8 cellular contexts compared by ENCODE assay signal in the genomic region with DNA sequence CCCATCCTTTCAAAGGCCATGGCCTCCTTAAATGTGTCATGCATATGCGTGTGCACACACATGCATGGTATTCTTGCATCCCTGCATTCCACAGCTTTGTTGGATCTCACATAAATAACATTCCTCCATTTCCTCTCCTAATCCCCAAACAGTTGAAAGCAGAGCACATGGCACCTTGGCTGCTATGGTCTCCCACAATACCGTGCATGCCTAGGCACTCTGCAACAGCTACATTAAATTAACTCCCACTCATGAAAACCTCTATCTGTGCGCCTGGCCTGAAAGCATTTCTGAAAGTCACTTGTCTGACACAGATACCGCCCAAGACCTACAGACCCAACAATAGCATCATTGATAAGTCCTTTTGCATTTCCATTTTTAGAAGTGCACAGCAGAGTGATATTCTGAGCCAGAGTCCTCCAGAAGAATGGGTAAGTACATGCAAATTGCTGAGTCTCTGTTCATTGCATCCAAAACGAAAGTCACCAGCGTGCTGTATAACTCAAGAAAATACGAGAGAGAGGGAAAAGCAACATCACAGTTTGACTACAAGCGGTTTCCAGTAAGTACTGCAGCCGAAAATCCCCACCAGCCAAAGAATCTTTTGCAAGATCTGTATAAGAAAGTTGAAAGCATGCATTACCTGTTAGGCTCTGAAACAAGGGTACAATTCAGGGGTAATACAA. TPM values are rescaled to one million over a fixed set of nuclear protein-coding genes. Genes with fewer than 3 reads are reported as not detected.
DNase-seq lines count a peak whose midpoint lies in the region; ATAC-seq and TF ChIP-seq lines count a peak whose summit lies in the region.

No MANE protein-coding gene starts in this region.

- H3K27me3 ChIP-seq in trophoblast cell (ENCODE audit: insufficient read depth, low read length): no peaks in the 10 kb centered on the region

- no peak overlapping the region for H3K23ac ChIP-seq in trophoblast cell (ENCODE audit: low read length)

- no peaks in the 10 kb centered on the region for H3K79me1 ChIP-seq in trophoblast cell (ENCODE audit: low read length)

- intact Hi-C loops in activated CD4-positive, alpha-beta T cell treated with anti-CD3 and anti-CD28 coated beads for 36 hours (cut with DNase I, micrococcal nuclease): loop anchor here (5.0 to 10.0 kb wide), 6 partner anchors 371 to 1546 kb away; a partner anchor contains a TSS

- POLR2A ChIA-PET in activated CD4-positive, alpha-beta T cell treated with anti-CD3 and anti-CD28 coated beads for 36 hours (lab: Charles Lee): interaction anchor here (1.1 to 1.2 kb wide), 2 partner anchors 17 to 36 kb away, joined by 3 read pairs; no protein-coding TSS in a partner anchor

- H3K4ac ChIP-seq in trophoblast cell (ENCODE audit: low read depth, low read length): no peak overlapping the region

- H3K4me1 ChIP-seq in trophoblast cell (ENCODE audit: control insufficient read depth in 1 of 2, insufficient read depth in 2 of 2, low read length in 2 of 2): no peaks in the 10 kb centered on the region

- peak overlapping the region; percentile 64 for H3K4me3 Mint-ChIP-seq in activated CD4-positive, alpha-beta T cell treated with anti-CD3 and anti-CD28 coated beads for 36 hours
- H3K4me3 Mint-ChIP-seq in T-helper 17 cell: peak overlapping the region; percentile 71

- H3K36me3 ChIP-seq in trophoblast cell (ENCODE audit: control insufficient read depth in 1 of 2, insufficient read depth in 2 of 2, low read length in 2 of 2): no peaks in the 10 kb centered on the region

- no CpG with 5 or more reads among the region's 9 CpGs for WGBS in trophoblast cell (ENCODE audit: extremely low coverage, insufficient coverage, insufficient read length)

- H2AK5ac ChIP-seq in trophoblast cell (ENCODE audit: low read length): no peak overlapping the region

- peaks cover 35% of the 10 kb centered on the region for H3K36me3 Mint-ChIP-seq in activated CD4-positive, alpha-beta T cell treated with anti-CD3 and anti-CD28 coated beads for 36 hours (ENCODE audit: low read depth)
- peaks cover 4% of the 10 kb centered on the region for H3K36me3 Mint-ChIP-seq in T-helper 17 cell (ENCODE audit: low read depth)

- H3K9me3 Mint-ChIP-seq in activated CD4-positive, alpha-beta T cell treated with anti-CD3 and anti-CD28 coated beads for 36 hours (ENCODE audit: low read depth): peaks cover 11% of the 10 kb centered on the region

- H3K18ac ChIP-seq in trophoblast cell (ENCODE audit: low read length): no peak overlapping the region

- H3K4me2 ChIP-seq in trophoblast cell (ENCODE audit: low read length): no peak overlapping the region

- CTCF ChIA-PET in activated CD4-positive, alpha-beta T cell treated with anti-CD3 and anti-CD28 coated beads for 36 hours (lab: Charles Lee): interaction anchor here (0.9 to 13.9 kb wide), 7 partner anchors 8 to 37 kb away, joined by 3 to 180 read pairs (median 5); no protein-coding TSS in a partner anchor

- H3K9me3 ChIP-seq in T-helper 17 cell (ENCODE audit: control insufficient read depth, low read length, poor library complexity, severe bottlenecking) (no peaks in the 10 kb centered on the region), trophoblast cell (ENCODE audit: insufficient read depth, low read depth, low read length) (no peaks in the 10 kb centered on the region)

- no peak overlapping the region for H2AFZ ChIP-seq in trophoblast cell (ENCODE audit: insufficient read depth, low read length, poor library complexity)

- H3K4me3 ChIP-seq in trophoblast cell (ENCODE audit: low read depth, low read length): no peak overlapping the region

- ATAC-seq in activated CD4-positive, alpha-beta T cell treated with anti-CD3 and anti-CD28 coated beads for 36 hours: peak; percentile 51
- ATAC-seq in HG02798 (IDR thresholded peaks at IDR 0.05; ENCODE audit: poor library complexity, unreplicated experiment) (peak; percentile 77), T-helper 17 cell (no peak), SK-N-SH treated with all-trans-retinoic acid at 6 μM for 48 hours (no peak)

- H4K8ac ChIP-seq in trophoblast cell (ENCODE audit: low read depth, low read length): no peak overlapping the region

- no peaks in the 10 kb centered on the region for H3K79me2 ChIP-seq in trophoblast cell (ENCODE audit: control insufficient read depth, insufficient read depth, low read length, poor library complexity)

- H4K12ac ChIP-seq in trophoblast cell (ENCODE audit: low read depth, low read length): no peak overlapping the region

- H3K9ac ChIP-seq in trophoblast cell (ENCODE audit: low read length): no peak overlapping the region

- no peak overlapping the region for H4K91ac ChIP-seq in trophoblast cell (ENCODE audit: low read depth, low read length)

- no peak overlapping the region for H3K27ac ChIP-seq in trophoblast cell (ENCODE audit: low read depth, low read length)

- peak; percentile 69 for DNase-seq in activated CD4-positive, alpha-beta T cell treated with anti-CD3 and anti-CD28 coated beads for 36 hours
- DNase-seq in activated CD4-positive, alpha-beta T cell treated with anti-CD3 and anti-CD28 coated beads, Interleukin-2, amount 50 U/mL, for 4 hours: no peak
- DNase-seq in T-helper 17 cell (no peak), medulla oblongata (ENCODE audit: extremely low spot score) (peak; percentile 38), iPS-NIHi7 (ENCODE audit: extremely low spot score) (no peak), trophoblast cell (no peak)

- H3K14ac ChIP-seq in trophoblast cell (ENCODE audit: low read length): no peak overlapping the region

- H2BK120ac ChIP-seq in trophoblast cell (ENCODE audit: insufficient read depth, low read length, poor library complexity): no peak overlapping the region

- H3K27me3 Mint-ChIP-seq in activated CD4-positive, alpha-beta T cell treated with anti-CD3 and anti-CD28 coated beads for 36 hours: no peaks in the 10 kb centered on the region
- H3K27me3 Mint-ChIP-seq in T-helper 17 cell: peaks cover 4% of the 10 kb centered on the region

- no peak overlapping the region for H2BK12ac ChIP-seq in trophoblast cell (ENCODE audit: low read length)

- H3K27ac Mint-ChIP-seq in activated CD4-positive, alpha-beta T cell treated with anti-CD3 and anti-CD28 coated beads for 36 hours: peak overlapping the region; percentile 97
- no peak overlapping the region for H3K27ac Mint-ChIP-seq in T-helper 17 cell

- no peak overlapping the region for H2BK5ac ChIP-seq in trophoblast cell (ENCODE audit: low read depth, low read length, poor library complexity)

- peaks cover 89% of the 10 kb centered on the region for H3K4me1 Mint-ChIP-seq in activated CD4-positive, alpha-beta T cell treated with anti-CD3 and anti-CD28 coated beads for 36 hours
- peaks cover 50% of the 10 kb centered on the region for H3K4me1 Mint-ChIP-seq in T-helper 17 cell

TF ChIP-seq in SK-N-SH treated with all-trans-retinoic acid at 6 μM for 48 hours, 23 proteins besides CTCF, POLR2A, EP300 and RAD21 (continues in another document):
- no peak for TF ChIP-seq TCF4 (CRISPR knock-in tag; IDR thresholded peaks at IDR 0.05; ENCODE audit: borderline replicate concordance)
- no peak for TF ChIP-seq ESRRG (CRISPR knock-in tag; IDR thresholded peaks at IDR 0.05)
- TF ChIP-seq, protein P1, sequence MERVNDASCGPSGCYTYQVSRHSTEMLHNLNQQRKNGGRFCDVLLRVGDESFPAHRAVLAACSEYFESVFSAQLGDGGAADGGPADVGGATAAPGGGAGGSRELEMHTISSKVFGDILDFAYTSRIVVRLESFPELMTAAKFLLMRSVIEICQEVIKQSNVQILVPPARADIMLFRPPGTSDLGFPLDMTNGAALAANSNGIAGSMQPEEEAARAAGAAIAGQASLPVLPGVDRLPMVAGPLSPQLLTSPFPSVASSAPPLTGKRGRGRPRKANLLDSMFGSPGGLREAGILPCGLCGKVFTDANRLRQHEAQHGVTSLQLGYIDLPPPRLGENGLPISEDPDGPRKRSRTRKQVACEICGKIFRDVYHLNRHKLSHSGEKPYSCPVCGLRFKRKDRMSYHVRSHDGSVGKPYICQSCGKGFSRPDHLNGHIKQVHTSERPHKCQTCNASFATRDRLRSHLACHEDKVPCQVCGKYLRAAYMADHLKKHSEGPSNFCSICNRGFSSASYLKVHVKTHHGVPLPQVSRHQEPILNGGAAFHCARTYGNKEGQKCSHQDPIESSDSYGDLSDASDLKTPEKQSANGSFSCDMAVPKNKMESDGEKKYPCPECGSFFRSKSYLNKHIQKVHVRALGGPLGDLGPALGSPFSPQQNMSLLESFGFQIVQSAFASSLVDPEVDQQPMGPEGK (CRISPR knock-in tag; IDR thresholded peaks at IDR 0.05; ENCODE audit: borderline replicate concordance): no peak
- TF ChIP-seq BACH2 (CRISPR knock-in tag; IDR thresholded peaks at IDR 0.05; ENCODE audit: borderline replicate concordance): no peak
- TF ChIP-seq RARB (CRISPR knock-in tag; IDR thresholded peaks at IDR 0.05): no peak
- no peak for TF ChIP-seq GLIS3 (CRISPR knock-in tag; IDR thresholded peaks at IDR 0.05)

RNA-seq across cellular contexts. Expression of a gene that starts 0.4 kb away (rescaled TPM):
- total RNA-seq in activated CD4-positive, alpha-beta T cell treated with anti-CD3 and anti-CD28 coated beads for 36 hours: 10 to 100 TPM; 24.8 to 25.5 TPM
- 1 to 10 TPM; 2.3 to 6.5 TPM for total RNA-seq in T-helper 17 cell
- polyA plus RNA-seq in trophoblast cell (2013): 0.83 and 1.3 TPM in 2 replicates

RNA-seq across cellular contexts. Expression of a gene that starts 21.2 kb away (rescaled TPM):
- total RNA-seq in activated CD4-positive, alpha-beta T cell treated with anti-CD3 and anti-CD28 coated beads for 36 hours: under 1 TPM; 0.34 to 0.53 TPM
- total RNA-seq in T-helper 17 cell: not detected
- 0.03 TPM in 1 of 2 replicates, not detected in the other for polyA plus RNA-seq in trophoblast cell (2013)

RNA-seq across cellular contexts. Expression of a gene that starts 48.8 kb away (rescaled TPM):
- total RNA-seq in activated CD4-positive, alpha-beta T cell treated with anti-CD3 and anti-CD28 coated beads for 36 hours: not detected
- not detected for total RNA-seq in T-helper 17 cell
- 0.04 TPM in 1 of 2 replicates, not detected in the other for polyA plus RNA-seq in trophoblast cell (2013)

RNA-seq across cellular contexts. Expression of a gene that starts 50.2 kb away (rescaled TPM):
- under 1 TPM; 0.75 to 0.93 TPM for total RNA-seq in activated CD4-positive, alpha-beta T cell treated with anti-CD3 and anti-CD28 coated beads for 36 hours
- total RNA-seq in T-helper 17 cell: under 1 TPM; 0.12 to 0.37 TPM
- polyA plus RNA-seq in trophoblast cell (2013): 29.6 and 30.4 TPM in 2 replicates

Comparison
In these comparisons a context has a peak if more than half of its experiments do, and no peak if none do; other contexts are left out.
1. DNase-seq: peak in activated CD4-positive, alpha-beta T cell treated with anti-CD3 and anti-CD28 coated beads for 36 hours (single experiment) and medulla oblongata (single experiment); none in activated CD4-positive, alpha-beta T cell treated with anti-CD3 and anti-CD28 coated beads, Interleukin-2, amount 50 U/mL, for 4 hours (0 of 2), T-helper 17 cell (0 of 3), iPS-NIHi7 (single experiment) and trophoblast cell (0 of 2).
2. ATAC-seq: peak in activated CD4-positive, alpha-beta T cell treated with anti-CD3 and anti-CD28 coated beads for 36 hours (single experiment) and HG02798 (single experiment); none in T-helper 17 cell (single experiment) and SK-N-SH treated with all-trans-retinoic acid at 6 μM for 48 hours (single experiment).